In the genomic region with DNA sequence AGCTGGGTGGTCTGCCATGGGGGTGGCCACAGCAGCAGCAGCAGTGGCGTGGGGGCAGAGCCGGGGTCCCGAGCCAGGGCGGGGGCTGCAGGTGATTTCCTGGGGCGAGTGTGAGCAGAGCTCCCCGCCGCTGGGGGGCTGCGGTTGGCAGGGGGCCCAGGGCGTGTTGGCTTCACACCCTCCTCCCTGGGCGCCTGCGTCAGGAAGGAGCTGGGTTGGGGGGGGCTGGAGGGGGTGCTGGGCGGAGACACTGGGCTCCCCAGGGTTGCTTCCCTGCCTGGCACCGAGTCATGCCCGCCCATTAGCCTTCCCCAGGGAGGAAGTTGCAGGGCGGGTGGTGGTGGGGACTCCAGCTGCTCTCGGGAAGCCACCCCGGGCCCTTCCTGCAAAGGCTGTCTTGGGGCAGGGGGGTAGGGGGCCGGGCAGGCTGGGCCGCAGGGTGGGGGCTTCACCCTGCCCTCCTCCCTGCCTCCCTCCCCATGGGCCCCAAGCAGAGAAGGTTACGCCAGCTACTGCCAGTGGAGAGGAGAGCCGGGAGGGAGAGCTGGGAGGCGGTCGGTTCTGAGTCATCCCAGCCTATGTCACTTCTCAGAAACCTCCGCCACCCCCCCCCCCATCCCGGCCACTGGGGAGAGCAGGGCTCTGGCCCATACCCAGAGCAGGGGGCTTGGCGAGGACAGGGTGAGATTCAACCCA, we compare ENCODE assay signal across 7 cellular contexts. TPM values are rescaled to one million over a fixed set of nuclear protein-coding genes. Genes with fewer than 3 reads are reported as not detected.
DNase-seq lines count a peak whose midpoint lies in the region; ATAC-seq, FAIRE-seq and TF ChIP-seq lines count a peak whose summit lies in the region.

No MANE protein-coding gene starts in this region.

- DNase-seq in GM18507 (ENCODE audit: extremely low spot score, insufficient read length, low read depth) (no peak), NCI-H460 (ENCODE audit: extremely low read depth, low read depth) (peak; percentile 93), epithelial cell of esophagus (ENCODE audit: low read depth) (peak; percentile 96), superior temporal gyrus (ENCODE audit: extremely low spot score) (peak; percentile 80)
- peak; percentile 85 for DNase-seq in activated CD8-positive, alpha-beta memory T cell treated with anti-CD3 and anti-CD28 coated beads, Interleukin-2, amount 50 U/mL, for 48 hours

- ATAC-seq in HG02763 (IDR thresholded peaks at IDR 0.05; ENCODE audit: unreplicated experiment): no peak

- no peaks in the 10 kb centered on the region for H3K9me3 ChIP-seq in mucosa of stomach (ENCODE audit: control insufficient read depth, low read length)

- no peaks in the 10 kb centered on the region for H3K27me3 ChIP-seq in mucosa of stomach (ENCODE audit: control insufficient read depth, insufficient read depth, low read length)

- peaks cover 39% of the 10 kb centered on the region for H3K4me1 ChIP-seq in mucosa of stomach (ENCODE audit: control insufficient read depth, insufficient read depth, low read length)

- peak; percentile 85 for FAIRE-seq in GM18507 (lab: Jason Lieb, UNC)

- H3K4me3 ChIP-seq in epithelial cell of esophagus (ENCODE audit: low read length) (peak overlapping the region; percentile 75), mucosa of stomach (ENCODE audit: low read length) (no peak overlapping the region)

- H3K36me3 ChIP-seq in mucosa of stomach (ENCODE audit: control insufficient read depth, insufficient read depth, low read length): peaks cover 38% of the 10 kb centered on the region

- no peak for TF ChIP-seq CTCF in epithelial cell of esophagus (IDR thresholded peaks at IDR 0.05; ENCODE audit: insufficient read depth, low read depth, low read length, missing control alignments)

- peak overlapping the region; percentile 90 for H3K9ac ChIP-seq in mucosa of stomach (ENCODE audit: low read length)

RNA-seq across cellular contexts. Expression of gene MIDN, which starts 4.6 kb away (rescaled TPM):
- 16.5 and 21.4 TPM in 2 replicates for total RNA-seq in NCI-H460 (2014; rRNA removed; shearing (Covaris generic))
- polyA plus RNA-seq in NCI-H460 (2014; cell fraction: nucleus; rRNA removed): 43.6 and 72.7 TPM in 2 replicates

RNA-seq across cellular contexts. Expression of gene ATP5F1D, which starts 11.4 kb away (rescaled TPM):
- total RNA-seq in NCI-H460 (2014; rRNA removed; shearing (Covaris generic)): 37.2 and 37.8 TPM in 2 replicates
- 97.6 and 118 TPM in 2 replicates for polyA plus RNA-seq in NCI-H460 (2014; cell fraction: nucleus; rRNA removed)

RNA-seq across cellular contexts. Expression of gene CBARP, which starts 15.2 kb away (rescaled TPM):
- 1.8 and 3.1 TPM in 2 replicates for total RNA-seq in NCI-H460 (2014; rRNA removed; shearing (Covaris generic))
- polyA plus RNA-seq in NCI-H460 (2014; cell fraction: nucleus; rRNA removed): 4.7 and 6.6 TPM in 2 replicates

RNA-seq across cellular contexts. Expression of gene CIRBP, which starts 16.2 kb away (rescaled TPM):
- total RNA-seq in NCI-H460 (2014; rRNA removed; shearing (Covaris generic)): 134 and 148 TPM in 2 replicates
- 341 and 581 TPM in 2 replicates for polyA plus RNA-seq in NCI-H460 (2014; cell fraction: nucleus; rRNA removed)

RNA-seq across cellular contexts. Expression of gene FAM174C, which starts 22.4 kb away (rescaled TPM):
- 42.7 and 59.3 TPM in 2 replicates for total RNA-seq in NCI-H460 (2014; rRNA removed; shearing (Covaris generic))
- 63.3 and 94.9 TPM in 2 replicates for polyA plus RNA-seq in NCI-H460 (2014; cell fraction: nucleus; rRNA removed)
